ENCODE assay signal across 12 cellular contexts in the genomic region with DNA sequence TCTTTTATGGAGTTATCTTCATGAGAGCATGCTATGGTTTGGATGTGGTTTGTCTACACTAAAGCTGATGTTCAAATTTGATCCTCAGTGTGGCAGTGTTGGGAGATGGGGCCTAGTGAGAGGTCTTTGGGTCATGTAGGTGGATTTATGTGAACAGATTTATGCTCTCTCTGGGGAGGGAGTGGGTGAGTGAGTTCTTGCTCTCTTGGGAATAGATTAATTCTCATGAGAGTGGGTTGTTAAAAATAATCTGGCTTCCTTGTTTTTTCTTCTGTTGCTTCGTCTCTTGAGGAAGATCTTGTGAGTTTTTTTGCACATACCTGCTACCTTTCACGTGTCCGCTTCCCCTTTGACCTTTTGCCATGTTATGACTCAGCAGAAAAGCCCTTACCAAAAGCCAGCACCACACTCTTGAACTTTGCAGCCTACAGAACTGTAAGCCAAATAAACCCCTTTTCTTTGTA. TPM values are rescaled to one million over a fixed set of nuclear protein-coding genes. Genes with fewer than 3 reads are reported as not detected.
A peak's percentile ranks its signal among the peaks of the same experiment; 100 is the strongest.
DNase-seq lines count a peak whose midpoint lies in the region; ATAC-seq and TF ChIP-seq lines count a peak whose summit lies in the region.
"Had no signal": no experiment of that assay in that cellular context is flagged by ENCODE, and none has a peak within 500 bp of the region (broad histone marks: within the 10 kb centered on the region; RNA-seq: fewer than 3 reads in every experiment).

No MANE protein-coding gene starts in this region.

- peak overlapping the region; percentile 13 for H3K27ac Mint-ChIP-seq in activated B cell treated with CpG ODN at 0.5 μM for 24 hours

- peaks cover 22% of the 10 kb centered on the region for H3K4me1 Mint-ChIP-seq in activated B cell treated with CpG ODN at 0.5 μM for 24 hours

- POLR2A ChIA-PET in AG04449 (lab: Yijun Ruan, JAX) (no interaction called here), activated B cell treated with CpG ODN at 0.5 μM for 24 hours (lab: Charles Lee) (no interaction called here)

- CTCF ChIA-PET in AG04449 (lab: Yijun Ruan, JAX) (no interaction called here), activated B cell treated with CpG ODN at 0.5 μM for 24 hours (lab: Charles Lee) (interaction anchor here (0.8 kb wide), 1 partner anchor 18 kb away, joined by 3 read pairs; no protein-coding TSS in a partner anchor)

- H3K27me3 Mint-ChIP-seq in activated B cell treated with CpG ODN at 0.5 μM for 24 hours, result no peaks in the 10 kb centered on the region

- H3K27me3 ChIP-seq in testis (no peaks in the 10 kb centered on the region), psoas muscle (ENCODE audit: insufficient read depth in 3 of 3, low read length in 2 of 3) (no peaks in the 10 kb centered on the region)
- H3K27me3 ChIP-seq: BLaER1 treated with 17β-estradiol and CSF1 and Interleukin-3, amounts not matched to agents 10 nM and 100 nM; gastroesophageal sphincter had no signal

- DNase-seq in AG04449 (ENCODE audit: low read depth, low spot score), result no peak
- no peak for DNase-seq in activated B cell treated with CpG ODN at 0.5 μM for 24 hours
- DNase-seq in COR-L47 (lab: John Stamatoyannopoulos, UW), result no peak
- no peak for DNase-seq in testis
- DNase-seq in psoas muscle, result no peak
- DNase-seq: activated gamma-delta T cell had no signal

- H3K4me1 ChIP-seq in testis, result no peaks in the 10 kb centered on the region
- H3K4me1 ChIP-seq in psoas muscle, result peaks cover 12% of the 10 kb centered on the region

- peak overlapping the region; percentile 2 for H3K4me3 Mint-ChIP-seq in activated B cell treated with CpG ODN at 0.5 μM for 24 hours

- peaks cover 12% of the 10 kb centered on the region for H3K36me3 Mint-ChIP-seq in activated B cell treated with CpG ODN at 0.5 μM for 24 hours (ENCODE audit: low read depth)

- intact Hi-C loops in activated B cell treated with CpG ODN at 0.5 μM for 24 hours (cut with micrococcal nuclease), result loop anchor here (1.0 kb wide), 1 partner anchor 49 kb away; a partner anchor contains a TSS
- intact Hi-C loops in testis (cut with DNase I; ENCODE audit: low total_unique reads), result no loop called here
- intact Hi-C loops in psoas muscle (cut with DNase I), result no loop called here

- 65 to 76% methylated on average over 3 of the region's 3 CpGs for WGBS in testis, 2 donors
- 68 to 79% (median 68%) methylated on average over 3 of the region's 3 CpGs for WGBS in psoas muscle, 3 donors

- H3K4me3 ChIP-seq in AG04449 (ENCODE audit: low read depth, low read length) (no peak overlapping the region), testis (no peak overlapping the region), psoas muscle (no peak overlapping the region)
- H3K4me3 ChIP-seq: BLaER1 treated with 17β-estradiol and CSF1 and Interleukin-3, amounts not matched to agents 10 nM and 100 nM; gastroesophageal sphincter had no signal

- peak; percentile 9 for TF ChIP-seq CTCF in AG04449 (IDR thresholded peaks at IDR 0.05; ENCODE audit: insufficient read depth, low read length, missing control alignments)
- no peak for TF ChIP-seq CTCF in activated B cell treated with CpG ODN at 0.5 μM for 24 hours (IDR thresholded peaks at IDR 0.05)
- no peak for TF ChIP-seq CTCF in testis (IDR thresholded peaks at IDR 0.05)
- no peak for TF ChIP-seq CTCF in psoas muscle (IDR thresholded peaks at IDR 0.05)

- H3K9me3 ChIP-seq in testis (no peaks in the 10 kb centered on the region), psoas muscle (no peaks in the 10 kb centered on the region)
- H3K9me3 ChIP-seq: gastroesophageal sphincter had no signal

- no peak for TF ChIP-seq POLR2A in testis (IDR thresholded peaks at IDR 0.05)

- H3K9me3 Mint-ChIP-seq in activated B cell treated with CpG ODN at 0.5 μM for 24 hours, result no peaks in the 10 kb centered on the region

- no peak overlapping the region for H3K27ac ChIP-seq in testis
- no peak overlapping the region for H3K27ac ChIP-seq in psoas muscle
- H3K27ac ChIP-seq: gastroesophageal sphincter had no signal

- peak; percentile 83 for ATAC-seq in GM18909 (IDR thresholded peaks at IDR 0.05; ENCODE audit: poor library complexity, unreplicated experiment)
- peak; percentile 74 for ATAC-seq in HG03175 (IDR thresholded peaks at IDR 0.05; ENCODE audit: unreplicated experiment)
- ATAC-seq in activated B cell treated with CpG ODN at 0.5 μM for 24 hours (ENCODE audit: low read depth), result peak; percentile 99
- ATAC-seq in GM19452 (IDR thresholded peaks at IDR 0.05; ENCODE audit: unreplicated experiment), result no peak
- no peak for ATAC-seq in psoas muscle
- ATAC-seq: gastroesophageal sphincter, Right ventricle myocardium inferior had no signal

- H3K36me3 ChIP-seq in testis (ENCODE audit: low read depth, missing control alignments), result no peaks in the 10 kb centered on the region
- no peaks in the 10 kb centered on the region for H3K36me3 ChIP-seq in psoas muscle (ENCODE audit: insufficient read depth in 1 of 2, low read depth in 1 of 2)
- H3K36me3 ChIP-seq: gastroesophageal sphincter had no signal

RNA-seq across cellular contexts. Expression of a gene that starts 20.5 kb away (rescaled TPM):
- total RNA-seq in activated B cell treated with CpG ODN at 0.5 μM for 24 hours (21.2 and 22.1 TPM in 2 replicates), testis (10 to 100 TPM; 14.0 to 19.0 TPM), psoas muscle (10 to 100 TPM; 18.6 to 31.5 (median 19.7) TPM)
- polyA plus RNA-seq in testis (ENCODE audit: insufficient read depth, low read depth, low replicate concordance) (21.3 TPM), psoas muscle (10 to 100 TPM; 14.3 to 25.0 (median 20.3) TPM)

RNA-seq across cellular contexts. Expression of a gene that starts 49.4 kb away (rescaled TPM):
- total RNA-seq in activated B cell treated with CpG ODN at 0.5 μM for 24 hours (78.1 and 82.3 TPM in 2 replicates), testis (10 to 100 TPM; 57.0 to 76.6 TPM), psoas muscle (100 to 1,000 TPM in 3 of 4 donors, 10 to 100 TPM in 1; 94.3 to 154 (median 151) TPM)
- polyA plus RNA-seq in testis (ENCODE audit: insufficient read depth, low read depth, low replicate concordance) (123 TPM), psoas muscle (100 to 1,000 TPM; 117 to 224 (median 205) TPM)

Comparison
In these comparisons a context has a peak if more than half of its experiments do, and no peak if none do; other contexts are left out.
1. ATAC-seq: peak in GM18909 (single experiment), HG03175 (single experiment) and activated B cell treated with CpG ODN at 0.5 μM for 24 hours (single experiment); none in GM19452 (single experiment) and psoas muscle (0 of 4).